1 cellular context compared by ENCODE assay signal in genomic region chr17:81515530-81516041, GRCh38.
TF ChIP-seq lines count a peak whose summit lies in the region.

No MANE protein-coding gene starts in this region.

TF ChIP-seq in HepG2, 621 proteins besides CTCF, POLR2A, EP300 and RAD21 (continues in another document):
- peak; percentile 48; the same call in 1 of the 2 replicates for TF ChIP-seq ZMYM3 (CRISPR knock-in tag; IDR thresholded peaks at IDR 0.05)
- TF ChIP-seq HIVEP1 (CRISPR knock-in tag; IDR thresholded peaks at IDR 0.05), result 0 out of 2 replicates have a peak, but pooled peaks have one; percentile 35
- peak; percentile 24; the same call in 1 of the 2 replicates for TF ChIP-seq ZNF772 (CRISPR knock-in tag; IDR thresholded peaks at IDR 0.05)
- TF ChIP-seq ZNF773 (CRISPR knock-in tag; IDR thresholded peaks at IDR 0.05; ENCODE audit: borderline replicate concordance), result 0 out of 2 replicates have a peak, but pooled peaks have one; percentile 18
- TF ChIP-seq SOX6 (IDR thresholded peaks at IDR 0.05), result no peak
- TF ChIP-seq SOX6 (CRISPR knock-in tag; IDR thresholded peaks at IDR 0.05), result 0 out of 2 replicates have a peak, but pooled peaks have one; percentile 0
- TF ChIP-seq, protein P1, sequence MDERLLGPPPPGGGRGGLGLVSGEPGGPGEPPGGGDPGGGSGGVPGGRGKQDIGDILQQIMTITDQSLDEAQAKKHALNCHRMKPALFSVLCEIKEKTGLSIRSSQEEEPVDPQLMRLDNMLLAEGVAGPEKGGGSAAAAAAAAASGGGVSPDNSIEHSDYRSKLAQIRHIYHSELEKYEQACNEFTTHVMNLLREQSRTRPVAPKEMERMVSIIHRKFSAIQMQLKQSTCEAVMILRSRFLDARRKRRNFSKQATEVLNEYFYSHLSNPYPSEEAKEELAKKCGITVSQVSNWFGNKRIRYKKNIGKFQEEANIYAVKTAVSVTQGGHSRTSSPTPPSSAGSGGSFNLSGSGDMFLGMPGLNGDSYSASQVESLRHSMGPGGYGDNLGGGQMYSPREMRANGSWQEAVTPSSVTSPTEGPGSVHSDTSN (CRISPR knock-in tag; IDR thresholded peaks at IDR 0.05), result no peak
- TF ChIP-seq SP1 (IDR thresholded peaks at IDR 0.05), result no peak
- no peak for TF ChIP-seq SP1 (CRISPR knock-in tag; IDR thresholded peaks at IDR 0.05)
- TF ChIP-seq, protein P2, sequence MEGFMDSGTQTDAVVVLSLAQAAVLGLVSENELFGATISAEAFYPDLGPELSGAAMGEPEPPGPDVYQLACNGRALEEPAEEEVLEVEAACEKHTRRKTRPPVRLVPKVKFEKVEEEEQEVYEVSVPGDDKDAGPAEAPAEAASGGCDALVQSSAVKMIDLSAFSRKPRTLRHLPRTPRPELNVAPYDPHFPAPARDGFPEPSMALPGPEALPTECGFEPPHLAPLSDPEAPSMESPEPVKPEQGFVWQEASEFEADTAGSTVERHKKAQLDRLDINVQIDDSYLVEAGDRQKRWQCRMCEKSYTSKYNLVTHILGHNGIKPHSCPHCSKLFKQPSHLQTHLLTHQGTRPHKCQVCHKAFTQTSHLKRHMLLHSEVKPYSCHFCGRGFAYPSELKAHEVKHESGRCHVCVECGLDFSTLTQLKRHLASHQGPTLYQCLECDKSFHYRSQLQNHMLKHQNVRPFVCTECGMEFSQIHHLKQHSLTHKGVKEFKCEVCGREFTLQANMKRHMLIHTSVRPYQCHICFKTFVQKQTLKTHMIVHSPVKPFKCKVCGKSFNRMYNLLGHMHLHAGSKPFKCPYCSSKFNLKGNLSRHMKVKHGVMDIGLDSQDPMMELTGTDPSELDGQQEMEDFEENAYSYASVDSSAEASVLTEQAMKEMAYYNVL (CRISPR knock-in tag; IDR thresholded peaks at IDR 0.05; ENCODE audit: borderline replicate concordance), result peak; percentile 5; the same call in 1 of the 2 replicates
- TF ChIP-seq TAF1 (CRISPR knock-in tag; IDR thresholded peaks at IDR 0.05), result peak; percentile 2; the same call in 1 of the 2 replicates
- TF ChIP-seq ZNF574 (CRISPR knock-in tag; IDR thresholded peaks at IDR 0.05), result 0 out of 2 replicates have a peak, but pooled peaks have one; percentile 25
- TF ChIP-seq ZNF274 (CRISPR knock-in tag; IDR thresholded peaks at IDR 0.05), result 0 out of 2 replicates have a peak, but pooled peaks have one; percentile 22
- TF ChIP-seq YEATS2 (CRISPR knock-in tag; IDR thresholded peaks at IDR 0.05; ENCODE audit: borderline replicate concordance), result 0 out of 2 replicates have a peak, but pooled peaks have one; percentile 20
- TF ChIP-seq, protein P3, sequence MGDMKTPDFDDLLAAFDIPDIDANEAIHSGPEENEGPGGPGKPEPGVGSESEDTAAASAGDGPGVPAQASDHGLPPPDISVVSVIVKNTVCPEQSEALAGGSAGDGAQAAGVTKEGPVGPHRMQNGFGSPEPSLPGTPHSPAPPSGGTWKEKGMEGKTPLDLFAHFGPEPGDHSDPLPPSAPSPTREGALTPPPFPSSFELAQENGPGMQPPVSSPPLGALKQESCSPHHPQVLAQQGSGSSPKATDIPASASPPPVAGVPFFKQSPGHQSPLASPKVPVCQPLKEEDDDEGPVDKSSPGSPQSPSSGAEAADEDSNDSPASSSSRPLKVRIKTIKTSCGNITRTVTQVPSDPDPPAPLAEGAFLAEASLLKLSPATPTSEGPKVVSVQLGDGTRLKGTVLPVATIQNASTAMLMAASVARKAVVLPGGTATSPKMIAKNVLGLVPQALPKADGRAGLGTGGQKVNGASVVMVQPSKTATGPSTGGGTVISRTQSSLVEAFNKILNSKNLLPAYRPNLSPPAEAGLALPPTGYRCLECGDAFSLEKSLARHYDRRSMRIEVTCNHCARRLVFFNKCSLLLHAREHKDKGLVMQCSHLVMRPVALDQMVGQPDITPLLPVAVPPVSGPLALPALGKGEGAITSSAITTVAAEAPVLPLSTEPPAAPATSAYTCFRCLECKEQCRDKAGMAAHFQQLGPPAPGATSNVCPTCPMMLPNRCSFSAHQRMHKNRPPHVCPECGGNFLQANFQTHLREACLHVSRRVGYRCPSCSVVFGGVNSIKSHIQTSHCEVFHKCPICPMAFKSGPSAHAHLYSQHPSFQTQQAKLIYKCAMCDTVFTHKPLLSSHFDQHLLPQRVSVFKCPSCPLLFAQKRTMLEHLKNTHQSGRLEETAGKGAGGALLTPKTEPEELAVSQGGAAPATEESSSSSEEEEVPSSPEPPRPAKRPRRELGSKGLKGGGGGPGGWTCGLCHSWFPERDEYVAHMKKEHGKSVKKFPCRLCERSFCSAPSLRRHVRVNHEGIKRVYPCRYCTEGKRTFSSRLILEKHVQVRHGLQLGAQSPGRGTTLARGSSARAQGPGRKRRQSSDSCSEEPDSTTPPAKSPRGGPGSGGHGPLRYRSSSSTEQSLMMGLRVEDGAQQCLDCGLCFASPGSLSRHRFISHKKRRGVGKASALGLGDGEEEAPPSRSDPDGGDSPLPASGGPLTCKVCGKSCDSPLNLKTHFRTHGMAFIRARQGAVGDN (CRISPR knock-in tag; IDR thresholded peaks at IDR 0.05), result 0 out of 2 replicates have a peak, but pooled peaks have one; percentile 8
- TF ChIP-seq, protein P4, sequence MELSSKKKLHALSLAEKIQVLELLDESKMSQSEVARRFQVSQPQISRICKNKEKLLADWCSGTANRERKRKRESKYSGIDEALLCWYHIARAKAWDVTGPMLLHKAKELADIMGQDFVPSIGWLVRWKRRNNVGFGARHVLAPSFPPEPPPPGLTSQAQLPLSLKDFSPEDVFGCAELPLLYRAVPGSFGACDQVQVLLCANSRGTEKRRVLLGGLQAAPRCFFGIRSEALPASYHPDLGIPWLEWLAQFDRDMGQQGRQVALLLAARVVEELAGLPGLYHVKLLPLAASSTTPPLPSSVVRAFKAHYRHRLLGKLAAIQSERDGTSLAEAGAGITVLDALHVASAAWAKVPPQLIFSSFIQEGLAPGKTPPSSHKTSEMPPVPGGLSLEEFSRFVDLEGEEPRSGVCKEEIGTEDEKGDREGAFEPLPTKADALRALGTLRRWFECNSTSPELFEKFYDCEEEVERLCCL (CRISPR knock-in tag; IDR thresholded peaks at IDR 0.05; ENCODE audit: borderline replicate concordance), result 0 out of 2 replicates have a peak, but pooled peaks have one; percentile 49
- TF ChIP-seq NFYB (CRISPR knock-in tag; IDR thresholded peaks at IDR 0.05), result 0 out of 2 replicates have a peak, but pooled peaks have one; percentile 1
- no peak for TF ChIP-seq NFE2 (CRISPR knock-in tag; IDR thresholded peaks at IDR 0.05)
- no peak for TF ChIP-seq HNRNPK (IDR thresholded peaks at IDR 0.05; ENCODE audit: low read depth, low read length, poor library complexity, severe bottlenecking)
- TF ChIP-seq ZNF576 (CRISPR knock-in tag; IDR thresholded peaks at IDR 0.05), result no peak
- peak; percentile 23; the same call in 1 of the 2 replicates for TF ChIP-seq AKAP8 (CRISPR knock-in tag; IDR thresholded peaks at IDR 0.05)
- TF ChIP-seq ZNF263 (CRISPR knock-in tag; IDR thresholded peaks at IDR 0.05), result 0 out of 2 replicates have a peak, but pooled peaks have one; percentile 12
- peak; percentile 47; the same call in 1 of the 2 replicates for TF ChIP-seq HES4 (CRISPR knock-in tag; IDR thresholded peaks at IDR 0.05; ENCODE audit: borderline replicate concordance)
- no peak for TF ChIP-seq ZNF609 (CRISPR knock-in tag; IDR thresholded peaks at IDR 0.05; ENCODE audit: borderline replicate concordance)
- TF ChIP-seq IKZF4 (CRISPR knock-in tag; IDR thresholded peaks at IDR 0.05; ENCODE audit: borderline replicate concordance, low read depth, not compliant biosample characterization), result peak; percentile 3
- 0 out of 2 replicates have a peak, but pooled peaks have one; percentile 13 for TF ChIP-seq ZNF788 (CRISPR knock-in tag; IDR thresholded peaks at IDR 0.05; ENCODE audit: borderline replicate concordance)
- TF ChIP-seq ZNF333 (CRISPR knock-in tag; IDR thresholded peaks at IDR 0.05; ENCODE audit: borderline replicate concordance), result 0 out of 2 replicates have a peak, but pooled peaks have one; percentile 5
- TF ChIP-seq, protein P5, sequence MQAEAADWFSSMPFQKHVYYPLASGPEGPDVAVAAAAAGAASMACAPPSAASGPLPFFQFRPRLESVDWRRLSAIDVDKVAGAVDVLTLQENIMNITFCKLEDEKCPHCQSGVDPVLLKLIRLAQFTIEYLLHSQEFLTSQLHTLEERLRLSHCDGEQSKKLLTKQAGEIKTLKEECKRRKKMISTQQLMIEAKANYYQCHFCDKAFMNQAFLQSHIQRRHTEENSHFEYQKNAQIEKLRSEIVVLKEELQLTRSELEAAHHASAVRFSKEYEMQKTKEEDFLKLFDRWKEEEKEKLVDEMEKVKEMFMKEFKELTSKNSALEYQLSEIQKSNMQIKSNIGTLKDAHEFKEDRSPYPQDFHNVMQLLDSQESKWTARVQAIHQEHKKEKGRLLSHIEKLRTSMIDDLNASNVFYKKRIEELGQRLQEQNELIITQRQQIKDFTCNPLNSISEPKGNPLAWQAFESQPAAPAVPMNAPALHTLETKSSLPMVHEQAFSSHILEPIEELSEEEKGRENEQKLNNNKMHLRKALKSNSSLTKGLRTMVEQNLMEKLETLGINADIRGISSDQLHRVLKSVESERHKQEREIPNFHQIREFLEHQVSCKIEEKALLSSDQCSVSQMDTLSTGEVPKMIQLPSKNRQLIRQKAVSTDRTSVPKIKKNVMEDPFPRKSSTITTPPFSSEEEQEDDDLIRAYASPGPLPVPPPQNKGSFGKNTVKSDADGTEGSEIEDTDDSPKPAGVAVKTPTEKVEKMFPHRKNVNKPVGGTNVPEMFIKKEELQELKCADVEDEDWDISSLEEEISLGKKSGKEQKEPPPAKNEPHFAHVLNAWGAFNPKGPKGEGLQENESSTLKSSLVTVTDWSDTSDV (CRISPR knock-in tag; IDR thresholded peaks at IDR 0.05), result 0 out of 2 replicates have a peak, but pooled peaks have one; percentile 14
- peak; percentile 34 for TF ChIP-seq U2AF1 (optimal IDR thresholded peaks at IDR 0.05; ENCODE audit: low read depth, low read length)
- TF ChIP-seq MTA1 (CRISPR knock-in tag; IDR thresholded peaks at IDR 0.05; ENCODE audit: borderline replicate concordance), result 0 out of 2 replicates have a peak, but pooled peaks have one; percentile 3
- 0 out of 2 replicates have a peak, but pooled peaks have one; percentile 52 for TF ChIP-seq ZNF17 (CRISPR knock-in tag; IDR thresholded peaks at IDR 0.05)
- TF ChIP-seq NFKB2 (CRISPR knock-in tag; IDR thresholded peaks at IDR 0.05; ENCODE audit: borderline replicate concordance), result peak; percentile 70; the same call in 1 of the 2 replicates
- TF ChIP-seq MTA3 (CRISPR knock-in tag; IDR thresholded peaks at IDR 0.05), result no peak
